In the genomic region with DNA sequence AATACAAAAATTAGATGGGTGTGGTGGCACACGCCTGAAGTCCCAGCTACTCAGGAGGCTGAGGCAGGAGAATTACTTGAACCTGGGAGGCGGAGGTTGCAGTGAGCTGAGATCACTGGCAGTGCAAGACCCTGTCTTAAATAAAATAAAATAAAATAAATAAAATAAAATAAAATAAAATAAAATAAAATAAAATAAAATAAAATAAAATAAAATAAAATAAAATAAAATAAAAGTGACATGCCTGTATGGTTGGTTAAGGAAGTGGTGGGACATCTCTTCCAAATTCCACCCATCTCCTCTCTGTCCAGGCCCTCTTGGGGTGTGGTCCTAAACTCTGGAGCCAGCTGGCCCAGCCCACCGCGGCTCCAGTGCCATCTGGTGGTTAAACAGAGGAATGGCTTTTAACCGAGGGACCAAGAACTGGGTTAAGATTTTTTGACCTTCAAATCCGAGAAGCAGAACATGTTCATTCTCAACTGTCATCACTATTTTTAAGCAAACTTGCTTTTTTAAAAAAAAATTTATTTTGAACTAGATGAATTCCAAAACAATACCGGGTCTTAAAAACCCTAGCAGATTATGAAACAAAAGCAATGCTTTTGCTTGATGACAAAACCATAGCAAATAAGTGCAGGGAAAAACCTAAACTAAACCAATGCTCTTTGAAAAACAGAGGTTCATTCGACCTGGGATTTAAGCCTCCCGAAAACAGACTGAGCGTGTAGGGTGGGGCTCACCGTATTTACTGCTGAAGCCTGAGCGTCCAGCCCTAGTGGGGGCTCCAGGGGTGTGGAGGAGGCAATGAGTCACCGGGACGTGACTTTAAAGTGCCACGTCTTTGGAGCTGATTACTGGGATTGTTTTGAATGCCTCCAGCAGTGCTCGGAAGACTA, we compare ENCODE assay signal across 8 cellular contexts.
DNase-seq lines count a peak whose midpoint lies in the region; ATAC-seq and TF ChIP-seq lines count a peak whose summit lies in the region.

No MANE protein-coding gene starts in this region.

- peak; percentile 85 for DNase-seq in AG20443 (ENCODE audit: low spot score)
- DNase-seq in Jurkat, Clone E6-1 (ENCODE audit: low read depth, low spot score) = peak; percentile 42
- peak; percentile 79 for DNase-seq in SK-N-SH
- peak; percentile 42 to 68 for DNase-seq in T47D (ENCODE audit: low read depth in 1 of 2, low spot score in 1 of 2)
- DNase-seq in left colon = peak in 1 of 2 donors; percentile 25
- DNase-seq in stimulated activated CD8-positive, alpha-beta memory T cell treated with anti-CD3 and anti-CD28 coated beads, Interleukin-4, amount 100 ng/mL, for 48 hours = peak; percentile 61
- no peak for DNase-seq in putamen (ENCODE audit: low spot score)

- no peak overlapping the region for H3K27ac ChIP-seq in SK-N-SH (ENCODE audit: low read depth in 2 of 2, low read length in 1 of 2)

- H3F3A ChIP-seq in SK-N-SH (replicated peaks; ENCODE audit: insufficient read depth) = peaks cover 11% of the 10 kb centered on the region

- 26% methylated on average over 16 of the region's 16 CpGs for WGBS in SK-N-SH (ENCODE audit: low lambda C conversion rate)

- CTCF ChIA-PET in SK-N-SH (lab: Yijun Ruan, JAX) = interaction anchor here (0.6 to 16.7 kb wide), 13 partner anchors 9 to 283 kb away, joined by 3 to 222 read pairs (median 3); no protein-coding TSS in a partner anchor

- TF ChIP-seq CTCF in GM12873 (IDR thresholded peaks at IDR 0.05; ENCODE audit: insufficient read depth, low read depth, low read length, missing control alignments) (peak; percentile 80), SK-N-SH (IDR thresholded peaks at IDR 0.05) (peak; percentile 86)

- no peaks in the 10 kb centered on the region for H3K9me3 ChIP-seq in SK-N-SH

- POLR2A ChIA-PET in SK-N-SH (lab: Yijun Ruan, JAX) = interaction anchor here (1.2 kb wide), 1 partner anchor 114 kb away, joined by 3 read pairs; no protein-coding TSS in a partner anchor

- peak overlapping the region; percentile 21; the same call in 1 of the 2 replicates for H2AFZ ChIP-seq in SK-N-SH (ENCODE audit: low read depth)

- intact Hi-C loops in left colon (cut with DNase I, micrococcal nuclease) = no loop called here

- no peaks in the 10 kb centered on the region for H3K79me2 ChIP-seq in SK-N-SH (ENCODE audit: insufficient read depth)

- peak; percentile 80 for TF ChIP-seq RAD21 in SK-N-SH (IDR thresholded peaks at IDR 0.05; ENCODE audit: low read length)

- no peaks in the 10 kb centered on the region for H4K20me1 ChIP-seq in SK-N-SH (ENCODE audit: insufficient read depth)

- no peak for TF ChIP-seq EP300 in SK-N-SH (IDR thresholded peaks at IDR 0.05; ENCODE audit: borderline replicate concordance in 1 of 2, low read depth in 1 of 2, low read length in 1 of 2)

- H3K9ac ChIP-seq in SK-N-SH = no peak overlapping the region

- no peaks in the 10 kb centered on the region for H3K9me2 ChIP-seq in SK-N-SH

- peak overlapping the region; percentile 54; the same call in 1 of the 2 replicates for H3K4me2 ChIP-seq in SK-N-SH

- ATAC-seq in left colon = peak; percentile 86

- H3K27me3 ChIP-seq in SK-N-SH (ENCODE audit: insufficient read depth) = no peaks in the 10 kb centered on the region

- H3K4me1 ChIP-seq in SK-N-SH (ENCODE audit: control insufficient read depth in 1 of 2, insufficient read depth in 2 of 2, low read depth in 1 of 2, low read length in 1 of 2) = peaks cover 0 to 4% of the 10 kb centered on the region in 2 experiments; a peak in 2 of 4 replicates

- peaks cover 3% of the 10 kb centered on the region in 2 experiments for H3K36me3 ChIP-seq in SK-N-SH (replicated peaks in 1 of 2; ENCODE audit: control insufficient read depth in 1 of 2, insufficient read depth in 2 of 2, low read length in 1 of 2)

- H3K4me3 ChIP-seq in Jurkat, Clone E6-1 (ENCODE audit: low read length) = no peak overlapping the region
- peak overlapping the region in 1 of 2 experiments; percentile 51; a peak in 1 of 4 replicates for H3K4me3 ChIP-seq in SK-N-SH (ENCODE audit: low read depth in 2 of 2, low read length in 1 of 2)

- in situ Hi-C loops in T47D (cut with HindIII; ENCODE audit: low pct_unique_long_range_greater_than_20kb, low sequenced_read_pairs) = no loop called here

TF ChIP-seq in SK-N-SH, 30 proteins besides CTCF, POLR2A, EP300 and RAD21:
- TF ChIP-seq TAF1 (IDR thresholded peaks at IDR 0.05; ENCODE audit: borderline replicate concordance, low read depth, low read length) = no peak
- TF ChIP-seq, protein P1, sequence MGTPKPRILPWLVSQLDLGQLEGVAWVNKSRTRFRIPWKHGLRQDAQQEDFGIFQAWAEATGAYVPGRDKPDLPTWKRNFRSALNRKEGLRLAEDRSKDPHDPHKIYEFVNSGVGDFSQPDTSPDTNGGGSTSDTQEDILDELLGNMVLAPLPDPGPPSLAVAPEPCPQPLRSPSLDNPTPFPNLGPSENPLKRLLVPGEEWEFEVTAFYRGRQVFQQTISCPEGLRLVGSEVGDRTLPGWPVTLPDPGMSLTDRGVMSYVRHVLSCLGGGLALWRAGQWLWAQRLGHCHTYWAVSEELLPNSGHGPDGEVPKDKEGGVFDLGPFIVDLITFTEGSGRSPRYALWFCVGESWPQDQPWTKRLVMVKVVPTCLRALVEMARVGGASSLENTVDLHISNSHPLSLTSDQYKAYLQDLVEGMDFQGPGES (IDR thresholded peaks at IDR 0.05; ENCODE audit: low read depth, low read length) = 0 out of 2 replicates have a peak, but pooled peaks have one; percentile 14
- TF ChIP-seq, protein P2, sequence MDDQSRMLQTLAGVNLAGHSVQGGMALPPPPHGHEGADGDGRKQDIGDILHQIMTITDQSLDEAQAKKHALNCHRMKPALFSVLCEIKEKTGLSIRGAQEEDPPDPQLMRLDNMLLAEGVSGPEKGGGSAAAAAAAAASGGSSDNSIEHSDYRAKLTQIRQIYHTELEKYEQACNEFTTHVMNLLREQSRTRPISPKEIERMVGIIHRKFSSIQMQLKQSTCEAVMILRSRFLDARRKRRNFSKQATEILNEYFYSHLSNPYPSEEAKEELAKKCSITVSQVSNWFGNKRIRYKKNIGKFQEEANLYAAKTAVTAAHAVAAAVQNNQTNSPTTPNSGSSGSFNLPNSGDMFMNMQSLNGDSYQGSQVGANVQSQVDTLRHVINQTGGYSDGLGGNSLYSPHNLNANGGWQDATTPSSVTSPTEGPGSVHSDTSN (IDR thresholded peaks at IDR 0.05) = no peak
- TF ChIP-seq NFIC (IDR thresholded peaks at IDR 0.05; ENCODE audit: borderline replicate concordance) = no peak
- TF ChIP-seq SMC3 (IDR thresholded peaks at IDR 0.05; ENCODE audit: low read depth, low read length) = peak; percentile 88
- no peak for TF ChIP-seq MXI1 (IDR thresholded peaks at IDR 0.05; ENCODE audit: low read depth, low read length)
- TF ChIP-seq, protein P3, sequence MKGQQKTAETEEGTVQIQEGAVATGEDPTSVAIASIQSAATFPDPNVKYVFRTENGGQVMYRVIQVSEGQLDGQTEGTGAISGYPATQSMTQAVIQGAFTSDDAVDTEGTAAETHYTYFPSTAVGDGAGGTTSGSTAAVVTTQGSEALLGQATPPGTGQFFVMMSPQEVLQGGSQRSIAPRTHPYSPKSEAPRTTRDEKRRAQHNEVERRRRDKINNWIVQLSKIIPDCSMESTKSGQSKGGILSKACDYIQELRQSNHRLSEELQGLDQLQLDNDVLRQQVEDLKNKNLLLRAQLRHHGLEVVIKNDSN (IDR thresholded peaks at IDR 0.05; ENCODE audit: borderline replicate concordance, low read depth) = no peak
- no peak for TF ChIP-seq FOXM1 (IDR thresholded peaks at IDR 0.05; ENCODE audit: low read depth)
- TF ChIP-seq, protein P4, sequence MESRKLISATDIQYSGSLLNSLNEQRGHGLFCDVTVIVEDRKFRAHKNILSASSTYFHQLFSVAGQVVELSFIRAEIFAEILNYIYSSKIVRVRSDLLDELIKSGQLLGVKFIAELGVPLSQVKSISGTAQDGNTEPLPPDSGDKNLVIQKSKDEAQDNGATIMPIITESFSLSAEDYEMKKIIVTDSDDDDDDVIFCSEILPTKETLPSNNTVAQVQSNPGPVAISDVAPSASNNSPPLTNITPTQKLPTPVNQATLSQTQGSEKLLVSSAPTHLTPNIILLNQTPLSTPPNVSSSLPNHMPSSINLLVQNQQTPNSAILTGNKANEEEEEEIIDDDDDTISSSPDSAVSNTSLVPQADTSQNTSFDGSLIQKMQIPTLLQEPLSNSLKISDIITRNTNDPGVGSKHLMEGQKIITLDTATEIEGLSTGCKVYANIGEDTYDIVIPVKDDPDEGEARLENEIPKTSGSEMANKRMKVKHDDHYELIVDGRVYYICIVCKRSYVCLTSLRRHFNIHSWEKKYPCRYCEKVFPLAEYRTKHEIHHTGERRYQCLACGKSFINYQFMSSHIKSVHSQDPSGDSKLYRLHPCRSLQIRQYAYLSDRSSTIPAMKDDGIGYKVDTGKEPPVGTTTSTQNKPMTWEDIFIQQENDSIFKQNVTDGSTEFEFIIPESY (IDR thresholded peaks at IDR 0.05; ENCODE audit: borderline replicate concordance, low read depth) = no peak
- no peak for TF ChIP-seq JUND (IDR thresholded peaks at IDR 0.05)
